ENCODE assay signal across 12 cellular contexts in the genomic region with DNA sequence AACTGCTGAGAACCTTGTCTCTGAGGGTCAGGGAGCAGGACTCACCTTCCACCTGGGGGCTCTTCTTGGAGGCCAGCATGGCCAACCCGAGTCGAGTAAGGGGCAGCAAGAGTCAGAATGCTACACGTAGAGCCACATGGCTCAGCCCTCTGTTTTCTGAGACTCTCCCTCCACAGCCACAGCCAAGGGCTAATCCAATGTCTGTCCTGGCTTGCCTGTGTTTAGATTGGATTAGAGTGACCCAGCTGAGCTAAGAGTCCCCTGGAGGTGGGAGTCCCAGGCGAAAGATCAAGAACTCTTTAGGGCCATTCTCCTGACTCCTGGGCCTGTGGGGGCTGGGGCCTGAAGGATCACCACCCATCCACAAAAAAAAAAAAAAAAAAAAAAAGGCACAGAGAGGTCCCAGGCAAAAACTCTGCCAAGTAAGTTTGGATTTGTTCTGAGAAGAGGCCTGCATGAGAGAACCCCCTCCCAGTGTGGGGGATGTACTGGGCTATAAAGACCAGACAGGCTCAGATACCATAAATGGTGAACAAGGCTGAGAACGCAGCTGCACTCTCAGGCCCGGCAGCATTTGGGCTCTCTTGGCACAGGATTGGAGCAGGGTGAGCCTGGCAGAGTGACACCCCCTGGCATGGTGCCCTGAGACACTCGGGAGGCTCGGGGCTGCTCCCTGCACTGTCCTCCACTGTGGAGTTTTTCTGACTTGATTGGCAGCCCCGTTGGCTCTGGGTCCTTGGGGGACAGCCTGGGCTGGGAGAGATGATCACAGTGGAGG.
DNase-seq lines count a peak whose midpoint lies in the region; ATAC-seq and TF ChIP-seq lines count a peak whose summit lies in the region.
"Had no signal": no experiment of that assay in that cellular context is flagged by ENCODE, and none has a peak within 500 bp of the region (broad histone marks: within the 10 kb centered on the region; RNA-seq: fewer than 3 reads in every experiment).

No MANE protein-coding gene starts in this region.

- no peak for TF ChIP-seq EP300 in esophagus muscularis mucosa (IDR thresholded peaks at IDR 0.05)

- H3K9ac ChIP-seq in MM.1S (ENCODE audit: low read length): no peak overlapping the region

- CTCF ChIA-PET in activated CD8-positive, alpha-beta memory T cell treated with anti-CD3 and anti-CD28 coated beads, Interleukin-2, amount 10 ng/mL, durations not matched to agents 7 days and 5 days (lab: Charles Lee): no interaction called here

- no peaks in the 10 kb centered on the region for H3K9me2 ChIP-seq in MM.1S (replicated peaks; ENCODE audit: insufficient read depth, low read length)

- H3K4me2 ChIP-seq in MM.1S (ENCODE audit: low read depth, low read length): no peak overlapping the region

- H3K36me3 ChIP-seq in esophagus muscularis mucosa: no peaks in the 10 kb centered on the region
- H3K36me3 ChIP-seq in MM.1S (replicated peaks; ENCODE audit: insufficient read depth, low read length): no peaks in the 10 kb centered on the region

- no peaks in the 10 kb centered on the region for H3K27me3 ChIP-seq in esophagus muscularis mucosa
- H3K27me3 ChIP-seq in MM.1S (replicated peaks; ENCODE audit: insufficient read depth, low read length): no peaks in the 10 kb centered on the region

- no peaks in the 10 kb centered on the region for H3F3A ChIP-seq in MM.1S (ENCODE audit: insufficient read depth, low read length)

- no peaks in the 10 kb centered on the region for H3K27me3 Mint-ChIP-seq in mesothelial cell of epicardium (ENCODE audit: low read depth)
- H3K27me3 Mint-ChIP-seq in activated CD8-positive, alpha-beta memory T cell treated with anti-CD3 and anti-CD28 coated beads, Interleukin-2, amount 10 ng/mL, durations not matched to agents 7 days and 5 days: no peaks in the 10 kb centered on the region

- DNase-seq in NCI-H2029 treated with DMSO at 0.1 percent for 48 hours (lab: John Stamatoyannopoulos, UW) (peak; percentile 71), esophagus muscularis mucosa (ENCODE audit: extremely low spot score) (no peak), mesothelial cell of epicardium (ENCODE audit: low spot score in 2 of 2, unreplicated experiment in 2 of 2) (no peak), substantia nigra (lab: John Stamatoyannopoulos, UW) (peak in 26 of 49 donors; percentile 5 to 65 (median 32)), NCI-H524 (lab: John Stamatoyannopoulos, UW) (no peak), MM.1S (no peak)
- DNase-seq in activated CD8-positive, alpha-beta memory T cell treated with anti-CD3 and anti-CD28 coated beads, Interleukin-2, amount 10 ng/mL, durations not matched to agents 7 days and 5 days: no peak
- DNase-seq: activated gamma-delta T cell treated with Interleukin-2 at 50 U/mL for 16 hours; NCI-H1436 treated with DMSO at 0.1 percent for 48 hours; occipital lobe; stimulated activated CD4-positive, alpha-beta T cell treated with anti-CD3 and anti-CD28 coated beads, Interleukin-1b, Interleukin-23, amount 100 ng/mL, for 48 hours had no signal

- H3K4me1 ChIP-seq in esophagus muscularis mucosa (peaks cover 12 to 21% (median 17%) of the 10 kb centered on the region in 4 donors), MM.1S (ENCODE audit: low read length) (no peaks in the 10 kb centered on the region)

- H4K20me1 ChIP-seq in MM.1S (ENCODE audit: insufficient read depth, low read length): no peaks in the 10 kb centered on the region

- H3K79me2 ChIP-seq in MM.1S (ENCODE audit: low read length): no peaks in the 10 kb centered on the region

- TF ChIP-seq CTCF in esophagus muscularis mucosa (IDR thresholded peaks at IDR 0.05) (no peak), mesothelial cell of epicardium (IDR thresholded peaks at IDR 0.05; ENCODE audit: unreplicated experiment) (no peak), MM.1S (IDR thresholded peaks at IDR 0.05; ENCODE audit: low read length) (no peak)

- 40% methylated on average over 8 of the region's 9 CpGs for WGBS in esophagus muscularis mucosa

- no peaks in the 10 kb centered on the region for H3K9me3 ChIP-seq in esophagus muscularis mucosa
- H3K9me3 ChIP-seq in MM.1S (replicated peaks; ENCODE audit: insufficient read depth, low read length): no peaks in the 10 kb centered on the region

- no peak for ATAC-seq in GM21381 (IDR thresholded peaks at IDR 0.05; ENCODE audit: unreplicated experiment)
- no peak for ATAC-seq in activated CD8-positive, alpha-beta memory T cell treated with anti-CD3 and anti-CD28 coated beads, Interleukin-2, amount 10 ng/mL, durations not matched to agents 7 days and 5 days

- no peak for TF ChIP-seq POLR2A in esophagus muscularis mucosa (IDR thresholded peaks at IDR 0.05; ENCODE audit: low read depth)

- peaks cover 9% of the 10 kb centered on the region for H3K4me1 Mint-ChIP-seq in mesothelial cell of epicardium
- no peaks in the 10 kb centered on the region for H3K4me1 Mint-ChIP-seq in activated CD8-positive, alpha-beta memory T cell treated with anti-CD3 and anti-CD28 coated beads, Interleukin-2, amount 10 ng/mL, durations not matched to agents 7 days and 5 days

- H3K4me3 Mint-ChIP-seq in mesothelial cell of epicardium: no peak overlapping the region
- no peak overlapping the region for H3K4me3 Mint-ChIP-seq in activated CD8-positive, alpha-beta memory T cell treated with anti-CD3 and anti-CD28 coated beads, Interleukin-2, amount 10 ng/mL, durations not matched to agents 7 days and 5 days

- no peaks in the 10 kb centered on the region for H3K9me3 Mint-ChIP-seq in mesothelial cell of epicardium
- no peaks in the 10 kb centered on the region for H3K9me3 Mint-ChIP-seq in activated CD8-positive, alpha-beta memory T cell treated with anti-CD3 and anti-CD28 coated beads, Interleukin-2, amount 10 ng/mL, durations not matched to agents 7 days and 5 days (ENCODE audit: low read depth)

- no peak overlapping the region for H2AFZ ChIP-seq in MM.1S (ENCODE audit: low read length)

- H3K27ac Mint-ChIP-seq in mesothelial cell of epicardium: peak overlapping the region; percentile 61
- no peak overlapping the region for H3K27ac Mint-ChIP-seq in activated CD8-positive, alpha-beta memory T cell treated with anti-CD3 and anti-CD28 coated beads, Interleukin-2, amount 10 ng/mL, durations not matched to agents 7 days and 5 days

- intact Hi-C loops in esophagus muscularis mucosa (cut with DNase I): no loop called here

- H3K27ac ChIP-seq in esophagus muscularis mucosa (replicated peaks in 1 of 4) (peak overlapping the region in 3 of 4 donors; percentile 36 to 51 (median 40)), substantia nigra (ENCODE audit: low read depth, low read length, poor library complexity, severe bottlenecking) (no peak overlapping the region), MM.1S (ENCODE audit: low read length) (no peak overlapping the region)

- no peaks in the 10 kb centered on the region for H3K36me3 Mint-ChIP-seq in mesothelial cell of epicardium
- no peaks in the 10 kb centered on the region for H3K36me3 Mint-ChIP-seq in activated CD8-positive, alpha-beta memory T cell treated with anti-CD3 and anti-CD28 coated beads, Interleukin-2, amount 10 ng/mL, durations not matched to agents 7 days and 5 days

- H3K4me3 ChIP-seq in esophagus muscularis mucosa: no peak overlapping the region
- H3K4me3 ChIP-seq in MM.1S (ENCODE audit: low read length): no peak overlapping the region

Comparison
In these comparisons a context has a peak if more than half of its experiments do, and no peak if none do; other contexts are left out.
1. DNase-seq: peak in NCI-H2029 treated with DMSO at 0.1 percent for 48 hours (single experiment) and substantia nigra (26 of 49); none in esophagus muscularis mucosa (single experiment), mesothelial cell of epicardium (0 of 2), NCI-H524 (0 of 2), MM.1S (single experiment) and activated CD8-positive, alpha-beta memory T cell treated with anti-CD3 and anti-CD28 coated beads, Interleukin-2, amount 10 ng/mL, durations not matched to agents 7 days and 5 days (single experiment).
2. H3K27ac ChIP-seq: peak in esophagus muscularis mucosa (3 of 4); none in substantia nigra (single experiment) and MM.1S (single experiment).